1 cellular context compared by ENCODE assay signal in genomic region chr22:50185384-50186087, GRCh38.
TF ChIP-seq lines count a peak whose summit lies in the region.

A gene with protein sequence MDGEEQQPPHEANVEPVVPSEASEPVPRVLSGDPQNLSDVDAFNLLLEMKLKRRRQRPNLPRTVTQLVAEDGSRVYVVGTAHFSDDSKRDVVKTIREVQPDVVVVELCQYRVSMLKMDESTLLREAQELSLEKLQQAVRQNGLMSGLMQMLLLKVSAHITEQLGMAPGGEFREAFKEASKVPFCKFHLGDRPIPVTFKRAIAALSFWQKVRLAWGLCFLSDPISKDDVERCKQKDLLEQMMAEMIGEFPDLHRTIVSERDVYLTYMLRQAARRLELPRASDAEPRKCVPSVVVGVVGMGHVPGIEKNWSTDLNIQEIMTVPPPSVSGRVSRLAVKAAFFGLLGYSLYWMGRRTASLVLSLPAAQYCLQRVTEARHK (plus strand): TSS chr22:50185913. CDS start chr22:50193061, 7,148 bp downstream.

TF ChIP-seq in HepG2, 621 proteins besides CTCF, POLR2A, EP300 and RAD21 (continued from another document and continues in another):
- TF ChIP-seq ARID4A (CRISPR knock-in tag; IDR thresholded peaks at IDR 0.05; ENCODE audit: borderline replicate concordance): 0 out of 2 replicates have a peak, but pooled peaks have one; percentile 10
- TF ChIP-seq NR3C1 (CRISPR knock-in tag; IDR thresholded peaks at IDR 0.05): no peak
- peak; percentile 59; the same call in 1 of the 2 replicates for TF ChIP-seq ZNF468 (CRISPR knock-in tag; IDR thresholded peaks at IDR 0.05)
- no peak for TF ChIP-seq KDM3A (CRISPR knock-in tag; IDR thresholded peaks at IDR 0.05; ENCODE audit: low read depth)
- TF ChIP-seq ZFY (CRISPR knock-in tag; IDR thresholded peaks at IDR 0.05): peak; percentile 7; the same call in 1 of the 2 replicates
- peak; percentile 30; the same call in 1 of the 2 replicates for TF ChIP-seq ZGPAT (CRISPR knock-in tag; IDR thresholded peaks at IDR 0.05)
- TF ChIP-seq GABPA (IDR thresholded peaks at IDR 0.05; ENCODE audit: low read depth, low read length): peak; percentile 24; the same call in 1 of the 2 replicates
- no peak for TF ChIP-seq GABPA (CRISPR knock-in tag; IDR thresholded peaks at IDR 0.05; ENCODE audit: low read depth)
- no peak for TF ChIP-seq TBX3 (IDR thresholded peaks at IDR 0.05; ENCODE audit: borderline replicate concordance)
- TF ChIP-seq KDM2A (CRISPR knock-in tag; IDR thresholded peaks at IDR 0.05; ENCODE audit: borderline replicate concordance, low read depth): peak; percentile 62
- TF ChIP-seq GABPB1 (CRISPR knock-in tag; IDR thresholded peaks at IDR 0.05): peak; percentile 50; the same call in 1 of the 2 replicates
- peak; percentile 74 for TF ChIP-seq HCFC1 (IDR thresholded peaks at IDR 0.05; ENCODE audit: low read depth, low read length)
- TF ChIP-seq, protein P1, sequence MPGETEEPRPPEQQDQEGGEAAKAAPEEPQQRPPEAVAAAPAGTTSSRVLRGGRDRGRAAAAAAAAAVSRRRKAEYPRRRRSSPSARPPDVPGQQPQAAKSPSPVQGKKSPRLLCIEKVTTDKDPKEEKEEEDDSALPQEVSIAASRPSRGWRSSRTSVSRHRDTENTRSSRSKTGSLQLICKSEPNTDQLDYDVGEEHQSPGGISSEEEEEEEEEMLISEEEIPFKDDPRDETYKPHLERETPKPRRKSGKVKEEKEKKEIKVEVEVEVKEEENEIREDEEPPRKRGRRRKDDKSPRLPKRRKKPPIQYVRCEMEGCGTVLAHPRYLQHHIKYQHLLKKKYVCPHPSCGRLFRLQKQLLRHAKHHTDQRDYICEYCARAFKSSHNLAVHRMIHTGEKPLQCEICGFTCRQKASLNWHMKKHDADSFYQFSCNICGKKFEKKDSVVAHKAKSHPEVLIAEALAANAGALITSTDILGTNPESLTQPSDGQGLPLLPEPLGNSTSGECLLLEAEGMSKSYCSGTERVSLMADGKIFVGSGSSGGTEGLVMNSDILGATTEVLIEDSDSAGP (CRISPR knock-in tag; IDR thresholded peaks at IDR 0.05; ENCODE audit: borderline replicate concordance): peak; percentile 48; the same call in 1 of the 2 replicates
- no peak for TF ChIP-seq TARDBP (CRISPR knock-in tag; IDR thresholded peaks at IDR 0.05)
- TF ChIP-seq ZNF768 (CRISPR knock-in tag; IDR thresholded peaks at IDR 0.05): peak; percentile 54; the same call in 1 of the 2 replicates
- TF ChIP-seq ZNF331 (CRISPR knock-in tag; IDR thresholded peaks at IDR 0.05): 0 out of 2 replicates have a peak, but pooled peaks have one; percentile 5
- TF ChIP-seq, protein P2, sequence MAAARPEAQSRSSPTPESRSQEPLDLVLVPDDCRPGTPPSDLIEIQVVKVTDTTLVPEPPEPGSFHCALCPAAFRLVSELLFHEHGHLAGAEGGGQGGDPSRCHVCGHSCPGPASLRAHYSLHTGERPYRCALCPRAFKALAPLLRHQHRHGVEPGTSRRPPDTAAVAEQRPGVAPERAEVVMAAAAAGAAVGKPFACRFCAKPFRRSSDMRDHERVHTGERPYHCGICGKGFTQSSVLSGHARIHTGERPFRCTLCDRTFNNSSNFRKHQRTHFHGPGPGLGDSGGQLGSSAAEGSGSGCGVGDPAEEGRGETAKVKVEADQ (CRISPR knock-in tag; IDR thresholded peaks at IDR 0.05; ENCODE audit: borderline replicate concordance): 0 out of 2 replicates have a peak, but pooled peaks have one; percentile 13
- peak; percentile 44; the same call in 1 of the 2 replicates for TF ChIP-seq SAP130 (CRISPR knock-in tag; IDR thresholded peaks at IDR 0.05; ENCODE audit: low read depth)
- no peak for TF ChIP-seq DNMT3B (CRISPR knock-in tag; conservative IDR thresholded peaks at IDR 0.05)
- 0 out of 2 replicates have a peak, but pooled peaks have one; percentile 49 for TF ChIP-seq KDM1A (CRISPR knock-in tag; IDR thresholded peaks at IDR 0.05)
- no peak for TF ChIP-seq SP1 (IDR thresholded peaks at IDR 0.05)
- TF ChIP-seq SP1 (CRISPR knock-in tag; IDR thresholded peaks at IDR 0.05): 0 out of 2 replicates have a peak, but pooled peaks have one; percentile 20
- TF ChIP-seq HDAC2 (CRISPR knock-in tag; IDR thresholded peaks at IDR 0.05): peak; percentile 29; the same call in 1 of the 2 replicates
- TF ChIP-seq SUZ12 (IDR thresholded peaks at IDR 0.05; ENCODE audit: low read depth, low read length): peak; percentile 40; the same call in 1 of the 2 replicates
- peak; percentile 46; the same call in 1 of the 2 replicates for TF ChIP-seq SALL1 (CRISPR knock-in tag; IDR thresholded peaks at IDR 0.05)
- TF ChIP-seq ZBTB7B (CRISPR knock-in tag; IDR thresholded peaks at IDR 0.05): 0 out of 2 replicates have a peak, but pooled peaks have one; percentile 23
- no peak for TF ChIP-seq ZNF383 (CRISPR knock-in tag; IDR thresholded peaks at IDR 0.05; ENCODE audit: borderline replicate concordance)
- 0 out of 2 replicates have a peak, but pooled peaks have one; percentile 45 for TF ChIP-seq CHD4 (IDR thresholded peaks at IDR 0.05; ENCODE audit: borderline replicate concordance, low read length)
- peak; percentile 92 for TF ChIP-seq ADNP (CRISPR knock-in tag; IDR thresholded peaks at IDR 0.05)
- TF ChIP-seq ATF4 (CRISPR knock-in tag; IDR thresholded peaks at IDR 0.05): no peak
- TF ChIP-seq SAFB2 (CRISPR knock-in tag; IDR thresholded peaks at IDR 0.05; ENCODE audit: borderline replicate concordance, low read depth): no peak
- TF ChIP-seq, protein P3, sequence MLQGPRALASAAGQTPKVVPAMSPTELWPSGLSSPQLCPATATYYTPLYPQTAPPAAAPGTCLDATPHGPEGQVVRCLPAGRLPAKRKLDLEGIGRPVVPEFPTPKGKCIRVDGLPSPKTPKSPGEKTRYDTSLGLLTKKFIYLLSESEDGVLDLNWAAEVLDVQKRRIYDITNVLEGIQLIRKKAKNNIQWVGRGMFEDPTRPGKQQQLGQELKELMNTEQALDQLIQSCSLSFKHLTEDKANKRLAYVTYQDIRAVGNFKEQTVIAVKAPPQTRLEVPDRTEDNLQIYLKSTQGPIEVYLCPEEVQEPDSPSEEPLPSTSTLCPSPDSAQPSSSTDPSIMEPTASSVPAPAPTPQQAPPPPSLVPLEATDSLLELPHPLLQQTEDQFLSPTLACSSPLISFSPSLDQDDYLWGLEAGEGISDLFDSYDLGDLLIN (CRISPR knock-in tag; IDR thresholded peaks at IDR 0.05; ENCODE audit: borderline replicate concordance): no peak
- no peak for TF ChIP-seq CEBPB (IDR thresholded peaks at IDR 0.05; ENCODE audit: borderline replicate concordance, low read depth, low read length)
- peak; percentile 64; the same call in 1 of the 2 replicates for TF ChIP-seq PATZ1 (CRISPR knock-in tag; IDR thresholded peaks at IDR 0.05)
- TF ChIP-seq ZFX (CRISPR knock-in tag; IDR thresholded peaks at IDR 0.05; ENCODE audit: low read depth): peak; percentile 49
- 0 out of 2 replicates have a peak, but pooled peaks have one; percentile 33 for TF ChIP-seq HES4 (CRISPR knock-in tag; IDR thresholded peaks at IDR 0.05; ENCODE audit: borderline replicate concordance)
- TF ChIP-seq, protein P4, sequence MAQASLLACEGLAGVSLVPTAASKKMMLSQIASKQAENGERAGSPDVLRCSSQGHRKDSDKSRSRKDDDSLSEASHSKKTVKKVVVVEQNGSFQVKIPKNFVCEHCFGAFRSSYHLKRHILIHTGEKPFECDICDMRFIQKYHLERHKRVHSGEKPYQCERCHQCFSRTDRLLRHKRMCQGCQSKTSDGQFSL (CRISPR knock-in tag; IDR thresholded peaks at IDR 0.05): peak; percentile 97
- TF ChIP-seq ZNF143 (CRISPR knock-in tag; IDR thresholded peaks at IDR 0.05): peak; percentile 85
- TF ChIP-seq TBX2 (CRISPR knock-in tag; IDR thresholded peaks at IDR 0.05; ENCODE audit: borderline replicate concordance): no peak
- TF ChIP-seq HNF1B (CRISPR knock-in tag; IDR thresholded peaks at IDR 0.05): no peak
- 0 out of 2 replicates have a peak, but pooled peaks have one; percentile 17 for TF ChIP-seq IRF2 (CRISPR knock-in tag; IDR thresholded peaks at IDR 0.05)
- TF ChIP-seq, protein P5, sequence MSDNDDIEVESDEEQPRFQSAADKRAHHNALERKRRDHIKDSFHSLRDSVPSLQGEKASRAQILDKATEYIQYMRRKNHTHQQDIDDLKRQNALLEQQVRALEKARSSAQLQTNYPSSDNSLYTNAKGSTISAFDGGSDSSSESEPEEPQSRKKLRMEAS (IDR thresholded peaks at IDR 0.05): peak; percentile 63; the same call in 1 of the 2 replicates
- TF ChIP-seq MBNL3 (CRISPR knock-in tag; conservative IDR thresholded peaks at IDR 0.05): no peak
- TF ChIP-seq ZNF780A (CRISPR knock-in tag; IDR thresholded peaks at IDR 0.05): no peak
- no peak for TF ChIP-seq DMAP1 (CRISPR knock-in tag; IDR thresholded peaks at IDR 0.05)
- TF ChIP-seq, protein P6, sequence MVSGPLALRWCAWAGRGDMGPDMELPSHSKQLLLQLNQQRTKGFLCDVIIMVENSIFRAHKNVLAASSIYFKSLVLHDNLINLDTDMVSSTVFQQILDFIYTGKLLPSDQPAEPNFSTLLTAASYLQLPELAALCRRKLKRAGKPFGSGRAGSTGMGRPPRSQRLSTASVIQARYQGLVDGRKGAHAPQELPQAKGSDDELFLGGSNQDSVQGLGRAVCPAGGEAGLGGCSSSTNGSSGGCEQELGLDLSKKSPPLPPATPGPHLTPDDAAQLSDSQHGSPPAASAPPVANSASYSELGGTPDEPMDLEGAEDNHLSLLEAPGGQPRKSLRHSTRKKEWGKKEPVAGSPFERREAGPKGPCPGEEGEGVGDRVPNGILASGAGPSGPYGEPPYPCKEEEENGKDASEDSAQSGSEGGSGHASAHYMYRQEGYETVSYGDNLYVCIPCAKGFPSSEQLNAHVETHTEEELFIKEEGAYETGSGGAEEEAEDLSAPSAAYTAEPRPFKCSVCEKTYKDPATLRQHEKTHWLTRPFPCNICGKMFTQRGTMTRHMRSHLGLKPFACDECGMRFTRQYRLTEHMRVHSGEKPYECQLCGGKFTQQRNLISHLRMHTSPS (CRISPR knock-in tag; IDR thresholded peaks at IDR 0.05; ENCODE audit: low read depth): 0 out of 2 replicates have a peak, but pooled peaks have one; percentile 22
